Comparison of ENCODE assay signal across 1 cellular context in genomic region chr3:25662921-25663320, GRCh38.
A peak's percentile ranks its signal among the peaks of the same experiment; 100 is the strongest.
TF ChIP-seq lines count a peak whose summit lies in the region.

No MANE protein-coding gene starts in this region.

TF ChIP-seq in K562, 482 proteins besides CTCF, POLR2A, EP300 and RAD21:
- TF ChIP-seq ZBTB40 (IDR thresholded peaks at IDR 0.05), result 0 out of 2 replicates have a peak, but pooled peaks have one; percentile 4
- TF ChIP-seq ZBTB40 (CRISPR knock-in tag; IDR thresholded peaks at IDR 0.05), result no peak
- 0 out of 4 replicates have a peak, but pooled peaks of 1 of the 2 experiments have one; percentile 27 for TF ChIP-seq ZNF639 (CRISPR knock-in tag; conservative IDR thresholded peaks at IDR 0.05 in 1 of 2, IDR thresholded peaks at IDR 0.05 in 1 of 2)
- TF ChIP-seq ELF4 (CRISPR knock-in tag; IDR thresholded peaks at IDR 0.05), result no peak
